Comparison of ENCODE assay signal across 8 cellular contexts in genomic region chr5:122077451-122078115, GRCh38. TPM values are rescaled to one million over a fixed set of nuclear protein-coding genes. Genes with fewer than 3 reads are reported as not detected.
DNase-seq lines count a peak whose midpoint lies in the region; ATAC-seq and TF ChIP-seq lines count a peak whose summit lies in the region.

No MANE protein-coding gene starts in this region.

- peak overlapping the region; percentile 99 for H3K4me2 ChIP-seq in PC-3 (ENCODE audit: low read length)

- H3K4me1 ChIP-seq in PC-3 (ENCODE audit: insufficient read depth, low read length) (peaks cover 10% of the 10 kb centered on the region; the same call in 1 of the 2 replicates), transverse colon (peaks cover 0 to 27% (median 22%) of the 10 kb centered on the region in 4 donors)

- no peaks in the 10 kb centered on the region for H3K9me3 ChIP-seq in PC-3 (ENCODE audit: low read length)
- no peaks in the 10 kb centered on the region for H3K9me3 ChIP-seq in transverse colon

- H3K36me3 ChIP-seq in PC-3 (ENCODE audit: low read depth, low read length) = no peaks in the 10 kb centered on the region
- H3K36me3 ChIP-seq in transverse colon = no peaks in the 10 kb centered on the region

- no peaks in the 10 kb centered on the region for H4K20me1 ChIP-seq in PC-3 (ENCODE audit: low read length)

- H3K27me3 ChIP-seq in PC-3 (ENCODE audit: low read length) = no peaks in the 10 kb centered on the region
- peaks cover 33% of the 10 kb centered on the region for H3K27me3 ChIP-seq in transverse colon

- H2AFZ ChIP-seq in PC-3 (ENCODE audit: low read length) = peak overlapping the region; percentile 89

- no TSS peak for BruUV-seq in PC-3 (replicated peaks; lab: Mats Ljungman, UMichigan)

- H3K27me3 Mint-ChIP-seq in dendritic cell treated with granulocyte-macrophage colony-stimulating factor and Interleukin-4, amounts not matched to agents 40 ng/mL and 50 ng/mL, for 4 days = peaks cover 45% of the 10 kb centered on the region
- peaks cover 25% of the 10 kb centered on the region for H3K27me3 Mint-ChIP-seq in memory B cell

- H3K79me2 ChIP-seq in PC-3 (ENCODE audit: low read length) = no peaks in the 10 kb centered on the region

- no peaks in the 10 kb centered on the region for H3K36me3 Mint-ChIP-seq in dendritic cell treated with granulocyte-macrophage colony-stimulating factor and Interleukin-4, amounts not matched to agents 40 ng/mL and 50 ng/mL, for 4 days (ENCODE audit: low read depth)
- no peaks in the 10 kb centered on the region for H3K36me3 Mint-ChIP-seq in memory B cell

- peak overlapping the region; percentile 76 for H3K4me3 ChIP-seq in PC-3 (ENCODE audit: low read length)
- H3K4me3 ChIP-seq in transverse colon = peak overlapping the region; percentile 33 to 63 (median 48)

- no peaks in the 10 kb centered on the region for H3K9me2 ChIP-seq in PC-3 (replicated peaks; ENCODE audit: low read length)

- no peak for TF ChIP-seq EP300 in transverse colon (IDR thresholded peaks at IDR 0.05; ENCODE audit: low read depth)

- H3K9me3 Mint-ChIP-seq in dendritic cell treated with granulocyte-macrophage colony-stimulating factor and Interleukin-4, amounts not matched to agents 40 ng/mL and 50 ng/mL, for 4 days = no peaks in the 10 kb centered on the region
- no peaks in the 10 kb centered on the region for H3K9me3 Mint-ChIP-seq in memory B cell

- TF ChIP-seq CTCF in PC-3 (conservative IDR thresholded peaks at IDR 0.05; ENCODE audit: low read depth, low read length) = no peak
- TF ChIP-seq CTCF in transverse colon (IDR thresholded peaks at IDR 0.05) = no peak

- H3K27ac ChIP-seq in PC-3 (ENCODE audit: low read length) (no peak overlapping the region), transverse colon (peak overlapping the region; percentile 60 to 72 (median 70))

- peak overlapping the region; percentile 33 for H3K9ac ChIP-seq in PC-3 (ENCODE audit: low read length)

- TF ChIP-seq POLR2A in transverse colon (IDR thresholded peaks at IDR 0.05) = no peak

- DNase-seq in DMS 273 (lab: John Stamatoyannopoulos, UW; ENCODE audit: unreplicated experiment) (peak; percentile 77), PC-3 (peak; percentile 3), memory B cell (ENCODE audit: low spot score in 2 of 2) (no peak), transverse colon (peak; percentile 10), CD1c-positive myeloid dendritic cell (ENCODE audit: extremely low spot score) (no peak)

- in situ Hi-C loops in transverse colon (cut with MboI; ENCODE audit: low pct_ligation_motif_present in 1 of 4, low pct_unique_long_range_greater_than_20kb in 1 of 4, low sequenced_read_pairs in 3 of 4) = no loop called here

- intact Hi-C loops in PC-3 (cut with micrococcal nuclease) = loop anchor here (1.0 to 2.0 kb wide), 2 partner anchors 23 to 95 kb away; no protein-coding TSS in a partner anchor
- intact Hi-C loops in dendritic cell treated with granulocyte-macrophage colony-stimulating factor and Interleukin-4, amounts not matched to agents 40 ng/mL and 50 ng/mL, for 4 days (cut with micrococcal nuclease) = loop anchor here (10.0 kb wide), 1 partner anchor 113 kb away; the partner anchor contains the start of gene SRFBP1
- intact Hi-C loops in transverse colon (cut with DNase I; ENCODE audit: low total_unique reads) = loop anchor here (10.0 kb wide), 1 partner anchor 113 kb away; the partner anchor contains the start of gene SRFBP1

- ATAC-seq in GM21529 (IDR thresholded peaks at IDR 0.05; ENCODE audit: unreplicated experiment) = peak; percentile 17
- peak; percentile 56 for ATAC-seq in PC-3
- ATAC-seq in memory B cell (ENCODE audit: low read depth) = no peak
- ATAC-seq in HG03025 (IDR thresholded peaks at IDR 0.05; ENCODE audit: low FRiP score, unreplicated experiment) = no peak

- peak overlapping the region; percentile 68 for H3K4me3 Mint-ChIP-seq in dendritic cell treated with granulocyte-macrophage colony-stimulating factor and Interleukin-4, amounts not matched to agents 40 ng/mL and 50 ng/mL, for 4 days
- peak overlapping the region; percentile 62 for H3K4me3 Mint-ChIP-seq in memory B cell

- WGBS in transverse colon (ENCODE audit: low coverage in 1 of 2), 2 donors = 2% methylated on average over 64 of the region's 73 CpGs; no CpG with 5 or more reads in 1 of the 2 donors

- POLR2A ChIA-PET in PC-3 (lab: Charles Lee; ENCODE audit: unreplicated experiment) = interaction anchor here (0.6 to 0.7 kb wide), 2 partner anchors 36 to 114 kb away, joined by 3 to 4 read pairs; no protein-coding TSS in a partner anchor

- no peaks in the 10 kb centered on the region for H3F3A ChIP-seq in PC-3 (ENCODE audit: low read length, unreplicated experiment)

- CTCF ChIA-PET in PC-3 (lab: Charles Lee) = interaction anchor here (0.6 to 3.1 kb wide), 4 partner anchors 86 to 1121 kb away, joined by 3 to 15 read pairs (median 3); no protein-coding TSS in a partner anchor

- no peak overlapping the region for H3K27ac Mint-ChIP-seq in dendritic cell treated with granulocyte-macrophage colony-stimulating factor and Interleukin-4, amounts not matched to agents 40 ng/mL and 50 ng/mL, for 4 days
- no peak overlapping the region for H3K27ac Mint-ChIP-seq in memory B cell

- H3K4me1 Mint-ChIP-seq in dendritic cell treated with granulocyte-macrophage colony-stimulating factor and Interleukin-4, amounts not matched to agents 40 ng/mL and 50 ng/mL, for 4 days (ENCODE audit: low read depth) = peaks cover 17% of the 10 kb centered on the region
- peaks cover 10% of the 10 kb centered on the region for H3K4me1 Mint-ChIP-seq in memory B cell

RNA-seq across cellular contexts. Expression of gene LOX, which starts 0.5 kb away (rescaled TPM):
- 0.18 and 0.23 TPM in 2 replicates for total RNA-seq in PC-3 (2014; rRNA removed)
- 10 to 100 TPM in 1 of 4 donors, 1 to 10 TPM in 3; 1.2 to 24.3 (median 6.3) TPM for total RNA-seq in transverse colon

RNA-seq across cellular contexts. Expression of gene ZNF474, which starts 51.8 kb away (rescaled TPM):
- 0.36 TPM in 1 of 2 replicates, not detected in the other for total RNA-seq in PC-3 (2014; rRNA removed)
- not detected for total RNA-seq in transverse colon

Comparison
In these comparisons a context has a peak if more than half of its experiments do, and no peak if none do; other contexts are left out.
1. DNase-seq: peak in DMS 273 (single experiment), PC-3 (single experiment) and transverse colon (single experiment); none in memory B cell (0 of 2) and CD1c-positive myeloid dendritic cell (single experiment).
2. ATAC-seq: peak in GM21529 (single experiment) and PC-3 (single experiment); none in memory B cell (single experiment) and HG03025 (single experiment).